ENCODE assay signal across 11 cellular contexts in genomic region chr1:221809101-221810029, GRCh38.
DNase-seq lines count a peak whose midpoint lies in the region; ATAC-seq, FAIRE-seq and TF ChIP-seq lines count a peak whose summit lies in the region.
"Had no signal": no experiment of that assay in that cellular context is flagged by ENCODE, and none has a peak within 500 bp of the region (broad histone marks: within the 10 kb centered on the region; RNA-seq: fewer than 3 reads in every experiment).

No MANE protein-coding gene starts in this region.

- H4K20me1 ChIP-seq in astrocyte (ENCODE audit: insufficient read depth, low read length), result no peaks in the 10 kb centered on the region

- peaks cover 35 to 62% (median 43%) of the 10 kb centered on the region in 3 donors for H3K4me1 Mint-ChIP-seq in IgD-negative memory B cell
- peaks cover 24% of the 10 kb centered on the region for H3K4me1 Mint-ChIP-seq in astrocyte (ENCODE audit: low read depth, unreplicated experiment)

- H3K4me1 ChIP-seq in astrocyte (ENCODE audit: insufficient read depth, low read length), result peaks cover 25% of the 10 kb centered on the region
- H3K4me1 ChIP-seq in Peyer's patch, result no peaks in the 10 kb centered on the region

- no peak for TF ChIP-seq POLR2A in Peyer's patch (IDR thresholded peaks at IDR 0.05)

- intact Hi-C loops in sciatic nerve (cut with DNase I), result no loop called here

- H3K27ac Mint-ChIP-seq in IgD-negative memory B cell, result peak overlapping the region in 1 of 3 donors; percentile 65
- H3K27ac Mint-ChIP-seq in astrocyte (ENCODE audit: unreplicated experiment), result peak overlapping the region; percentile 90

- no peak overlapping the region for H2AFZ ChIP-seq in astrocyte (ENCODE audit: low read depth, low read length)

- FAIRE-seq in GM19239 (lab: Jason Lieb, UNC), result peak; percentile 95
- peak; percentile 70 for FAIRE-seq in astrocyte (lab: Jason Lieb, UNC)
- FAIRE-seq: endometrium had no signal

- ATAC-seq in sciatic nerve, result no peak

- H3K4me3 Mint-ChIP-seq in IgD-negative memory B cell (peak overlapping the region; percentile 48 to 85 (median 64)), astrocyte (ENCODE audit: unreplicated experiment) (no peak overlapping the region)

- no peak for DNase-seq in AG04450 (ENCODE audit: low read depth, low spot score)
- DNase-seq in GM19239 (ENCODE audit: insufficient read length, low spot score), result no peak
- peak; percentile 80 for DNase-seq in astrocyte (ENCODE audit: low read depth)
- no peak for DNase-seq in NCI-H345 treated with DMSO at 0.1 percent for 48 hours (lab: John Stamatoyannopoulos, UW; ENCODE audit: unreplicated experiment)
- DNase-seq in Peyer's patch, result no peak
- no peak for DNase-seq in sciatic nerve (ENCODE audit: low spot score)
- no peak for DNase-seq in SK-N-DZ (ENCODE audit: low spot score)
- DNase-seq: activated CD8-positive, alpha-beta memory T cell treated with anti-CD3 and anti-CD28 coated beads for 24 hours; COR-L47 had no signal

- peak overlapping the region; percentile 14 for H3K9ac ChIP-seq in astrocyte (ENCODE audit: low read length)

- H3K9me3 Mint-ChIP-seq in IgD-negative memory B cell (no peaks in the 10 kb centered on the region), astrocyte (ENCODE audit: unreplicated experiment) (no peaks in the 10 kb centered on the region)

- peak overlapping the region; percentile 47 for H3K4me2 ChIP-seq in astrocyte (ENCODE audit: low read length)

- no peaks in the 10 kb centered on the region for H3K9me3 ChIP-seq in AG04450 (ENCODE audit: control insufficient read depth, insufficient read depth, low read length)
- no peaks in the 10 kb centered on the region for H3K9me3 ChIP-seq in astrocyte (ENCODE audit: insufficient read depth, low read depth, low read length)
- H3K9me3 ChIP-seq in Peyer's patch, result no peaks in the 10 kb centered on the region

- POLR2A ChIA-PET in AG04450 (lab: Yijun Ruan, JAX), result no interaction called here

- H3K36me3 Mint-ChIP-seq in IgD-negative memory B cell (no peaks in the 10 kb centered on the region), astrocyte (ENCODE audit: low read depth, unreplicated experiment) (no peaks in the 10 kb centered on the region)

- H3K27me3 Mint-ChIP-seq in IgD-negative memory B cell (no peaks in the 10 kb centered on the region), astrocyte (ENCODE audit: low read depth, unreplicated experiment) (no peaks in the 10 kb centered on the region)

- H3K36me3 ChIP-seq in astrocyte (ENCODE audit: insufficient read depth, low read length), result no peaks in the 10 kb centered on the region
- H3K36me3 ChIP-seq in Peyer's patch, result no peaks in the 10 kb centered on the region

- no peaks in the 10 kb centered on the region for H3K27me3 ChIP-seq in AG04450 (ENCODE audit: control insufficient read depth, insufficient read depth, low read length)
- H3K27me3 ChIP-seq in astrocyte (ENCODE audit: insufficient read depth, low read length), result no peaks in the 10 kb centered on the region
- H3K27me3 ChIP-seq in Peyer's patch, result no peaks in the 10 kb centered on the region

- H3K79me2 ChIP-seq in astrocyte (ENCODE audit: insufficient read depth, low read length), result no peaks in the 10 kb centered on the region

- H3K4me3 ChIP-seq in AG04450 (ENCODE audit: low read depth, low read length), result no peak overlapping the region
- H3K4me3 ChIP-seq in astrocyte (ENCODE audit: insufficient read depth, low read depth, low read length), result no peak overlapping the region
- no peak overlapping the region for H3K4me3 ChIP-seq in Peyer's patch

- H3K27ac ChIP-seq in AG04450 (ENCODE audit: low read depth, low read length), result peak overlapping the region; percentile 34
- peak overlapping the region; percentile 75 for H3K27ac ChIP-seq in astrocyte (ENCODE audit: low read depth, low read length)
- no peak overlapping the region for H3K27ac ChIP-seq in Peyer's patch

- CTCF ChIA-PET in AG04450 (lab: Charles Lee), result interaction anchor here (1.1 to 1.7 kb wide), 2 partner anchors 66 to 646 kb away, joined by 3 read pairs; no protein-coding TSS in a partner anchor

- no peak for TF ChIP-seq CTCF in AG04450 (IDR thresholded peaks at IDR 0.05; ENCODE audit: low read depth, low read length)
- no peak for TF ChIP-seq CTCF in astrocyte (IDR thresholded peaks at IDR 0.05; ENCODE audit: insufficient read depth, low read depth, low read length)
- no peak for TF ChIP-seq CTCF in Peyer's patch (IDR thresholded peaks at IDR 0.05)

Comparison
In these comparisons a context has a peak if more than half of its experiments do, and no peak if none do; other contexts are left out.
1. H3K27ac ChIP-seq: peak in AG04450 (single experiment) and astrocyte (single experiment); none in Peyer's patch (0 of 4).